In genomic region chr6:144190051-144190450, GRCh38 we compare ENCODE assay signal across 1 cellular context.
TF ChIP-seq lines count a peak whose summit lies in the region.

No MANE protein-coding gene starts in this region.

TF ChIP-seq in GM23338, 12 proteins besides CTCF, POLR2A, EP300 and RAD21 (continued from another document):
- no peak for TF ChIP-seq ZNF462 (CRISPR knock-in tag; IDR thresholded peaks at IDR 0.05)
- no peak for TF ChIP-seq ZNF114 (CRISPR knock-in tag; IDR thresholded peaks at IDR 0.05)
- TF ChIP-seq EZH2phosphoT487 (IDR thresholded peaks at IDR 0.05; ENCODE audit: unreplicated experiment) = no peak
- TF ChIP-seq NANOG (IDR thresholded peaks at IDR 0.05; ENCODE audit: borderline replicate concordance) = no peak
TF ChIP-seq in GM23338: peak in this region for 0.
